In genomic region chr20:48039514-48039913, GRCh38 we compare ENCODE assay signal across 24 cellular contexts.
"Had no signal": no experiment of that assay in that cellular context is flagged by ENCODE, and none has a peak within 500 bp of the region (broad histone marks: within the 10 kb centered on the region; RNA-seq: fewer than 3 reads in every experiment).

No MANE protein-coding gene starts in this region.

- H3K27me3 ChIP-seq: gastrocnemius medialis had no signal

- DNase-seq: cortex of kidney; effector CD8-positive, alpha-beta T cell; effector memory CD8-positive, alpha-beta T cell; endodermal cell; erythroblast; esophagus squamous epithelium; foreskin fibroblast; foreskin melanocyte; gastrocnemius medialis; glutamatergic neuron; head of caudate nucleus; heart right ventricle; hippocampal formation; left cardiac atrium; left lung; left ventricle myocardium superior; lower lobe of right lung; mesenchymal stem cell; mucosa of descending colon; naive B cell had no signal

- H3K36me3 Mint-ChIP-seq: mesothelial cell of epicardium had no signal

- ATAC-seq: effector memory CD8-positive, alpha-beta T cell; esophagus mucosa; gastrocnemius medialis; heart right ventricle; left cardiac atrium; left lung; left ventricle myocardium superior; lower lobe of right lung; mucosa of descending colon had no signal

- H3K4me1 Mint-ChIP-seq: endodermal cell had no signal

- H3K9me3 ChIP-seq: esophagus squamous epithelium, gastrocnemius medialis, left lung, lower lobe of right lung, mucosa of descending colon had no signal

- H3K4me1 ChIP-seq: gastrocnemius medialis, left lung, lower lobe of right lung had no signal

- H3K4me3 ChIP-seq: esophagus squamous epithelium, gastrocnemius medialis, heart right ventricle, left lung, lower lobe of right lung, mucosa of descending colon had no signal

- H3K36me3 ChIP-seq: esophagus squamous epithelium, gastrocnemius medialis, heart right ventricle, left lung, lower lobe of right lung had no signal

- H3K27ac Mint-ChIP-seq: dendritic cell treated with granulocyte-macrophage colony-stimulating factor and Interleukin-4, amounts not matched to agents 40 ng/mL and 50 ng/mL, for 4 days; effector memory CD8-positive, alpha-beta T cell; endodermal cell; mesothelial cell of epicardium had no signal

- H3K4me3 Mint-ChIP-seq: dendritic cell treated with granulocyte-macrophage colony-stimulating factor and Interleukin-4, amounts not matched to agents 40 ng/mL and 50 ng/mL, for 4 days; effector memory CD8-positive, alpha-beta T cell; endodermal cell; mesothelial cell of epicardium; naive B cell had no signal

- H3K27ac ChIP-seq: epithelial cell of prostate, esophagus squamous epithelium, gastrocnemius medialis, heart right ventricle, left lung, lower lobe of right lung had no signal
